Comparison of ENCODE assay signal across 8 cellular contexts in the genomic region with DNA sequence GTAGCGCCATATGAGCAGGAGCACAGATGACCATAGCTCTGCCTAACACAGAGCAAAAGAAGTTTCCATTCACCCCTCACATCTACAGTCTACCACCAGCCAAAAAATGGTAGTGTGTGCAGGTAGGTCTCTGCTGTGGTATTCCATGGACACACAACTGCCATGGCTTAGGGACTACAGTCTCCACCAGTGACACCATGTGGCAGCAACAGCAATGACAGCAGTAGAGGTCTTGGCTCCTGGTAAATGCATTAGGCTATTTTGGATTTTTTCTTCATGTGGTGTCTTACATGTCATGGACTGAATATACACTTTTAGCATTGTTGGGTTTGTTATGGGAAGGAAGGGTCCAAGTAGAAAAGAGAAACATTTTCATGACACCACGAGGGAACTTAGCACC.
DNase-seq lines count a peak whose midpoint lies in the region; ATAC-seq and TF ChIP-seq lines count a peak whose summit lies in the region.

No MANE protein-coding gene starts in this region.

- H3K4ac ChIP-seq in neuronal stem cell (ENCODE audit: low read length): no peak overlapping the region

- peaks cover 9% of the 10 kb centered on the region for H3K4me1 Mint-ChIP-seq in neural crest cell

- no peak overlapping the region for H3K4me2 ChIP-seq in neuronal stem cell (ENCODE audit: insufficient read depth, low read length, poor library complexity, severe bottlenecking)

- H3K4me1 ChIP-seq in neuronal stem cell (ENCODE audit: control insufficient read depth in 2 of 2, insufficient read depth in 1 of 2, low read depth in 1 of 2, low read length in 2 of 2): no peaks in the 10 kb centered on the region

- H2BK120ac ChIP-seq in neuronal stem cell (ENCODE audit: low read depth, low read length): no peak overlapping the region

- H3K4me3 ChIP-seq in neuronal stem cell (ENCODE audit: low read length in 2 of 2): no peak overlapping the region

- no peak overlapping the region for H3K4me3 Mint-ChIP-seq in neural crest cell

- peak; percentile 37 for TF ChIP-seq CTCF in neural crest cell (conservative IDR thresholded peaks at IDR 0.05)

- no peak overlapping the region for H4K8ac ChIP-seq in neuronal stem cell (ENCODE audit: low read depth, low read length)

- no peak overlapping the region for H2BK12ac ChIP-seq in neuronal stem cell (ENCODE audit: low read length)

- H2AK5ac ChIP-seq in neuronal stem cell (ENCODE audit: low read depth, low read length): no peak overlapping the region

- H3K18ac ChIP-seq in neuronal stem cell (ENCODE audit: low read length): no peak overlapping the region

- DNase-seq in UCSD-AML1 (lab: John Stamatoyannopoulos, UW; ENCODE audit: unreplicated experiment) (peak; percentile 15), neural crest cell (ENCODE audit: low read depth, low spot score) (no peak), DMS79 treated with DMSO at 0.1 percent for 48 hours (lab: John Stamatoyannopoulos, UW) (no peak), putamen (ENCODE audit: low spot score) (no peak), SKM-1 treated with dmso at 0.1 percent for 144 hours (lab: John Stamatoyannopoulos, UW; ENCODE audit: unreplicated experiment) (no peak), neuronal stem cell (ENCODE audit: low spot score) (no peak)

- no peak overlapping the region for H3K9ac ChIP-seq in neuronal stem cell (ENCODE audit: low read depth, low read length, poor library complexity)

- no peaks in the 10 kb centered on the region for H3K79me1 ChIP-seq in neuronal stem cell (ENCODE audit: low read depth, low read length)

- H3K36me3 ChIP-seq in neuronal stem cell (replicated peaks in 1 of 2; ENCODE audit: control insufficient read depth in 2 of 2, insufficient read depth in 2 of 2, low read length in 2 of 2): no peaks in the 10 kb centered on the region

- no peak overlapping the region for H2BK15ac ChIP-seq in neuronal stem cell (ENCODE audit: low read length)

- no peaks in the 10 kb centered on the region for H3K27me3 Mint-ChIP-seq in neural crest cell (ENCODE audit: low read depth)

- H3K27me3 ChIP-seq in neuronal stem cell (ENCODE audit: control insufficient read depth in 3 of 3, insufficient read depth in 3 of 3, low read depth in 1 of 3, low read length in 3 of 3): no peaks in the 10 kb centered on the region

- WGBS in neuronal stem cell (ENCODE audit: extremely low coverage in 2 of 2, insufficient read length in 2 of 2, insufficient replicate concordance in 1 of 2), 2 donors: no CpG with 5 or more reads among the region's 2 CpGs

- H3K27ac Mint-ChIP-seq in neural crest cell (ENCODE audit: unreplicated experiment): no peak overlapping the region

- H3K36me3 Mint-ChIP-seq in neural crest cell (ENCODE audit: low read depth): no peaks in the 10 kb centered on the region

- no peak overlapping the region for H3K23ac ChIP-seq in neuronal stem cell (ENCODE audit: low read depth, low read length, poor library complexity)

- no peak overlapping the region for H4K91ac ChIP-seq in neuronal stem cell (ENCODE audit: low read depth, low read length, poor library complexity)

- no peak overlapping the region for H3K27ac ChIP-seq in neuronal stem cell (replicated peaks; ENCODE audit: low read length)

- ATAC-seq in GM18519 (IDR thresholded peaks at IDR 0.05; ENCODE audit: low FRiP score, unreplicated experiment) (peak; percentile 73), HG02938 (IDR thresholded peaks at IDR 0.05; ENCODE audit: unreplicated experiment) (peak; percentile 74)

- H3K9me3 Mint-ChIP-seq in neural crest cell: no peaks in the 10 kb centered on the region

- H3K14ac ChIP-seq in neuronal stem cell (ENCODE audit: low read length): no peak overlapping the region

- no peaks in the 10 kb centered on the region for H3K9me3 ChIP-seq in neuronal stem cell (replicated peaks in 1 of 2; ENCODE audit: control insufficient read depth in 2 of 2, insufficient read depth in 1 of 2, low read depth in 1 of 2, low read length in 2 of 2)

- H2BK5ac ChIP-seq in neuronal stem cell (ENCODE audit: low read length): no peak overlapping the region

- H2AFZ ChIP-seq in neuronal stem cell (ENCODE audit: low read length): no peak overlapping the region
